ENCODE assay signal across 11 cellular contexts in genomic region chr9:126389958-126390357, GRCh38.
A peak's percentile ranks its signal among the peaks of the same experiment; 100 is the strongest.
DNase-seq lines count a peak whose midpoint lies in the region; ATAC-seq and TF ChIP-seq lines count a peak whose summit lies in the region.
"Had no signal": no experiment of that assay in that cellular context is flagged by ENCODE, and none has a peak within 500 bp of the region (broad histone marks: within the 10 kb centered on the region; RNA-seq: fewer than 3 reads in every experiment).

No MANE protein-coding gene starts in this region.

- CTCF ChIA-PET in naive thymus-derived CD4-positive, alpha-beta T cell (lab: Charles Lee), result no interaction called here
- CTCF ChIA-PET in activated CD4-positive, alpha-beta memory T cell treated with anti-CD3 and anti-CD28 coated beads, Interleukin-2, amount 10 ng/mL, durations not matched to agents 7 days and 5 days (lab: Charles Lee), result no interaction called here

- peak overlapping the region; percentile 50 to 69 for H3K4me3 Mint-ChIP-seq in CD14-positive monocyte
- no peak overlapping the region for H3K4me3 Mint-ChIP-seq in activated naive CD8-positive, alpha-beta T cell treated with anti-CD3 and anti-CD28 coated beads, Interleukin-2, amount 50 U/mL, for 24 hours
- no peak overlapping the region for H3K4me3 Mint-ChIP-seq in naive thymus-derived CD4-positive, alpha-beta T cell
- H3K4me3 Mint-ChIP-seq in activated CD4-positive, alpha-beta memory T cell treated with anti-CD3 and anti-CD28 coated beads, Interleukin-2, amount 10 ng/mL, durations not matched to agents 7 days and 5 days, result no peak overlapping the region
- H3K4me3 Mint-ChIP-seq: CD8-positive, alpha-beta T cell had no signal

- peaks cover 0 to 9% (median 0%) of the 10 kb centered on the region in 3 experiments for H3K36me3 ChIP-seq in naive thymus-derived CD4-positive, alpha-beta T cell (ENCODE audit: control insufficient read depth in 2 of 3, insufficient read depth in 3 of 3, low read length in 3 of 3)
- peaks cover under 1% of the 10 kb centered on the region for H3K36me3 ChIP-seq in hepatocyte (replicated peaks; ENCODE audit: insufficient read depth, low read depth)

- POLR2A ChIA-PET in naive thymus-derived CD4-positive, alpha-beta T cell (lab: Charles Lee), result no interaction called here
- POLR2A ChIA-PET in activated CD4-positive, alpha-beta memory T cell treated with anti-CD3 and anti-CD28 coated beads, Interleukin-2, amount 10 ng/mL, durations not matched to agents 7 days and 5 days (lab: Charles Lee), result no interaction called here

- peaks cover 0 to 3% (median 0%) of the 10 kb centered on the region in 7 donors for H3K9me3 Mint-ChIP-seq in CD14-positive monocyte
- no peaks in the 10 kb centered on the region for H3K9me3 Mint-ChIP-seq in activated naive CD8-positive, alpha-beta T cell treated with anti-CD3 and anti-CD28 coated beads, Interleukin-2, amount 50 U/mL, for 24 hours
- H3K9me3 Mint-ChIP-seq in naive thymus-derived CD4-positive, alpha-beta T cell, result no peaks in the 10 kb centered on the region
- no peaks in the 10 kb centered on the region for H3K9me3 Mint-ChIP-seq in activated CD4-positive, alpha-beta memory T cell treated with anti-CD3 and anti-CD28 coated beads, Interleukin-2, amount 10 ng/mL, durations not matched to agents 7 days and 5 days
- H3K9me3 Mint-ChIP-seq: CD8-positive, alpha-beta T cell had no signal

- intact Hi-C loops in CD14-positive monocyte (cut with micrococcal nuclease), result no loop called here
- intact Hi-C loops in naive thymus-derived CD4-positive, alpha-beta T cell (cut with micrococcal nuclease), result no loop called here

- no peak overlapping the region for H3K27ac ChIP-seq in naive thymus-derived CD4-positive, alpha-beta T cell (ENCODE audit: low read depth, low read length)
- H3K27ac ChIP-seq in hepatocyte, result no peak overlapping the region
- H3K27ac ChIP-seq: foreskin keratinocyte had no signal

- no peaks in the 10 kb centered on the region for H3K27me3 ChIP-seq in naive thymus-derived CD4-positive, alpha-beta T cell (ENCODE audit: control insufficient read depth in 2 of 2, insufficient read depth in 2 of 2, low read length in 2 of 2)
- H3K27me3 ChIP-seq in hepatocyte, result no peaks in the 10 kb centered on the region
- H3K27me3 ChIP-seq: foreskin keratinocyte had no signal

- no peak overlapping the region for H3K4me3 ChIP-seq in naive thymus-derived CD4-positive, alpha-beta T cell (ENCODE audit: low read length)
- no peak overlapping the region for H3K4me3 ChIP-seq in hepatocyte

- H3K9me3 ChIP-seq in naive thymus-derived CD4-positive, alpha-beta T cell (ENCODE audit: control insufficient read depth in 2 of 3, low read length in 3 of 3), result no peaks in the 10 kb centered on the region
- no peaks in the 10 kb centered on the region for H3K9me3 ChIP-seq in hepatocyte (ENCODE audit: low read depth)

- ATAC-seq in activated naive CD8-positive, alpha-beta T cell treated with anti-CD3 and anti-CD28 coated beads, Interleukin-2, amount 50 U/mL, for 24 hours, result no peak
- peak; percentile 74 for ATAC-seq in naive thymus-derived CD4-positive, alpha-beta T cell
- ATAC-seq in HG02981 (IDR thresholded peaks at IDR 0.05; ENCODE audit: unreplicated experiment) (no peak), left lobe of liver (no peak)
- ATAC-seq: CD8-positive, alpha-beta T cell; foreskin keratinocyte had no signal

- DNase-seq in CD14-positive monocyte (ENCODE audit: low spot score) (no peak), LHCN-M2 (ENCODE audit: low read depth) (peak; percentile 31), hepatocyte (ENCODE audit: low spot score) (no peak), left lobe of liver (ENCODE audit: low spot score) (no peak)
- DNase-seq in activated naive CD8-positive, alpha-beta T cell treated with anti-CD3 and anti-CD28 coated beads, Interleukin-2, amount 50 U/mL, for 24 hours, result no peak
- no peak for DNase-seq in naive thymus-derived CD4-positive, alpha-beta T cell
- DNase-seq in activated CD4-positive, alpha-beta memory T cell treated with anti-CD3 and anti-CD28 coated beads, Interleukin-2, amount 10 ng/mL, durations not matched to agents 7 days and 5 days, result no peak
- DNase-seq: CD8-positive, alpha-beta T cell; foreskin keratinocyte; stimulated activated CD4-positive, alpha-beta T cell treated with anti-CD3 and anti-CD28 coated beads, Interleukin-1b, Interleukin-23, amount 100 ng/mL, for 48 hours had no signal

- H3K36me3 Mint-ChIP-seq in CD14-positive monocyte, result peaks cover 51 to 74% of the 10 kb centered on the region in 2 donors
- peaks cover 5% of the 10 kb centered on the region for H3K36me3 Mint-ChIP-seq in activated naive CD8-positive, alpha-beta T cell treated with anti-CD3 and anti-CD28 coated beads, Interleukin-2, amount 50 U/mL, for 24 hours (ENCODE audit: low read depth)
- peaks cover 0 to 20% (median 9%) of the 10 kb centered on the region in 5 donors for H3K36me3 Mint-ChIP-seq in naive thymus-derived CD4-positive, alpha-beta T cell
- H3K36me3 Mint-ChIP-seq in activated CD4-positive, alpha-beta memory T cell treated with anti-CD3 and anti-CD28 coated beads, Interleukin-2, amount 10 ng/mL, durations not matched to agents 7 days and 5 days (ENCODE audit: low read depth), result no peaks in the 10 kb centered on the region

- peak overlapping the region; percentile 89 to 96 (median 94) for H3K27ac Mint-ChIP-seq in CD14-positive monocyte
- H3K27ac Mint-ChIP-seq in activated naive CD8-positive, alpha-beta T cell treated with anti-CD3 and anti-CD28 coated beads, Interleukin-2, amount 50 U/mL, for 24 hours, result peak overlapping the region; percentile 32
- H3K27ac Mint-ChIP-seq in naive thymus-derived CD4-positive, alpha-beta T cell, result peak overlapping the region in 1 of 9 donors; percentile 27
- no peak overlapping the region for H3K27ac Mint-ChIP-seq in activated CD4-positive, alpha-beta memory T cell treated with anti-CD3 and anti-CD28 coated beads, Interleukin-2, amount 10 ng/mL, durations not matched to agents 7 days and 5 days

- TF ChIP-seq CTCF in CD14-positive monocyte (IDR thresholded peaks at IDR 0.05) (no peak), hepatocyte (IDR thresholded peaks at IDR 0.05; ENCODE audit: poor library complexity) (no peak)

- no peaks in the 10 kb centered on the region for H3K9me2 ChIP-seq in hepatocyte (replicated peaks; ENCODE audit: insufficient read depth)

- peaks cover 0 to 4% (median 2%) of the 10 kb centered on the region in 3 donors for H3K27me3 Mint-ChIP-seq in CD14-positive monocyte (ENCODE audit: low read depth in 3 of 3)
- no peaks in the 10 kb centered on the region for H3K27me3 Mint-ChIP-seq in activated naive CD8-positive, alpha-beta T cell treated with anti-CD3 and anti-CD28 coated beads, Interleukin-2, amount 50 U/mL, for 24 hours
- H3K27me3 Mint-ChIP-seq in naive thymus-derived CD4-positive, alpha-beta T cell, result peaks cover 0 to 5% (median 0%) of the 10 kb centered on the region in 5 donors
- H3K27me3 Mint-ChIP-seq in activated CD4-positive, alpha-beta memory T cell treated with anti-CD3 and anti-CD28 coated beads, Interleukin-2, amount 10 ng/mL, durations not matched to agents 7 days and 5 days, result no peaks in the 10 kb centered on the region

- H3K79me2 ChIP-seq in hepatocyte, result no peaks in the 10 kb centered on the region

- H3K4me1 Mint-ChIP-seq in CD14-positive monocyte, result peaks cover 40% of the 10 kb centered on the region
- peaks cover 20% of the 10 kb centered on the region for H3K4me1 Mint-ChIP-seq in activated naive CD8-positive, alpha-beta T cell treated with anti-CD3 and anti-CD28 coated beads, Interleukin-2, amount 50 U/mL, for 24 hours
- H3K4me1 Mint-ChIP-seq in naive thymus-derived CD4-positive, alpha-beta T cell, result peaks cover 0 to 33% (median 0%) of the 10 kb centered on the region in 7 donors
- peaks cover 24% of the 10 kb centered on the region for H3K4me1 Mint-ChIP-seq in activated CD4-positive, alpha-beta memory T cell treated with anti-CD3 and anti-CD28 coated beads, Interleukin-2, amount 10 ng/mL, durations not matched to agents 7 days and 5 days

- no peak overlapping the region for H3K4me2 ChIP-seq in hepatocyte

- WGBS in hepatocyte (ENCODE audit: low lambda C conversion rate, missing lambda C conversion rate), result 74% methylated on average over 2 of the region's 2 CpGs

- H4K20me1 ChIP-seq in hepatocyte (ENCODE audit: insufficient read depth, poor library complexity, severe bottlenecking), result no peaks in the 10 kb centered on the region

- no peaks in the 10 kb centered on the region for H3K4me1 ChIP-seq in naive thymus-derived CD4-positive, alpha-beta T cell (ENCODE audit: control insufficient read depth in 2 of 2, insufficient read depth in 2 of 2, low read length in 2 of 2)
- no peaks in the 10 kb centered on the region for H3K4me1 ChIP-seq in hepatocyte (ENCODE audit: insufficient read depth)

- no peak overlapping the region for H2AFZ ChIP-seq in hepatocyte

Comparison
In these comparisons a context has a peak if more than half of its experiments do, and no peak if none do; other contexts are left out.
1. H3K4me3 Mint-ChIP-seq: peak in CD14-positive monocyte (2 of 2); none in activated naive CD8-positive, alpha-beta T cell treated with anti-CD3 and anti-CD28 coated beads, Interleukin-2, amount 50 U/mL, for 24 hours (single experiment), naive thymus-derived CD4-positive, alpha-beta T cell (0 of 10) and activated CD4-positive, alpha-beta memory T cell treated with anti-CD3 and anti-CD28 coated beads, Interleukin-2, amount 10 ng/mL, durations not matched to agents 7 days and 5 days (single experiment).